19 cellular contexts compared by ENCODE assay signal in genomic region chr1:36562181-36562685, GRCh38.
DNase-seq lines count a peak whose midpoint lies in the region; ATAC-seq, FAIRE-seq and TF ChIP-seq lines count a peak whose summit lies in the region.
"Had no signal": no experiment of that assay in that cellular context is flagged by ENCODE, and none has a peak within 500 bp of the region (broad histone marks: within the 10 kb centered on the region; RNA-seq: fewer than 3 reads in every experiment).

No MANE protein-coding gene starts in this region.

- DNase-seq in right lobe of liver = peak in 2 of 3 donors; percentile 5 to 36
- DNase-seq in HepG2 (ENCODE audit: low spot score) = no peak
- peak; percentile 46 for DNase-seq in islet precursor cell
- peak; percentile 28 for DNase-seq in posterior vena cava (ENCODE audit: low spot score)
- no peak for DNase-seq in SK-N-SH
- no peak for DNase-seq in activated naive CD4-positive, alpha-beta T cell treated with anti-CD3 and anti-CD28 coated beads for 36 hours
- DNase-seq in psoas muscle = no peak
- DNase-seq: KBM-7, MM.1S, NCI-H1048, NCI-H1436 treated with DMSO at 0.1 percent for 48 hours, NCI-H1930, SIG-M5 had no signal

- peaks cover 0 to under 1% (median 0%) of the 10 kb centered on the region in 4 donors for H3K4me1 ChIP-seq in right lobe of liver
- no peaks in the 10 kb centered on the region for H3K4me1 ChIP-seq in HepG2 (ENCODE audit: insufficient read depth, low read length)
- H3K4me1 ChIP-seq in SK-N-SH (ENCODE audit: control insufficient read depth in 1 of 2, insufficient read depth in 2 of 2, low read depth in 1 of 2, low read length in 1 of 2) = no peaks in the 10 kb centered on the region
- no peaks in the 10 kb centered on the region for H3K4me1 ChIP-seq in psoas muscle
- H3K4me1 ChIP-seq: HAP-1 had no signal

- H3K27me3 ChIP-seq in right lobe of liver (no peaks in the 10 kb centered on the region), HepG2 (ENCODE audit: control insufficient read depth in 1 of 2, insufficient read depth in 2 of 2, low read length in 2 of 2) (peaks cover 0 to 30% of the 10 kb centered on the region in 2 experiments; a peak in 4 of 5 replicates), SK-N-SH (ENCODE audit: insufficient read depth) (no peaks in the 10 kb centered on the region; the same call in 1 of the 2 replicates), psoas muscle (ENCODE audit: insufficient read depth in 3 of 3, low read length in 2 of 3) (peaks cover 0 to 5% (median 0%) of the 10 kb centered on the region in 3 donors)

- TF ChIP-seq EP300 in HepG2 (IDR thresholded peaks at IDR 0.05; ENCODE audit: low read depth in 2 of 2, low read length in 2 of 2) = no peak
- no peak for TF ChIP-seq EP300 in HepG2 (CRISPR knock-in tag; IDR thresholded peaks at IDR 0.05; ENCODE audit: borderline replicate concordance)
- no peak for TF ChIP-seq EP300 in SK-N-SH (IDR thresholded peaks at IDR 0.05; ENCODE audit: borderline replicate concordance in 1 of 2, low read depth in 1 of 2, low read length in 1 of 2)

- no peaks in the 10 kb centered on the region for H3K9me3 ChIP-seq in right lobe of liver
- no peaks in the 10 kb centered on the region for H3K9me3 ChIP-seq in HepG2 (ENCODE audit: low read length)
- no peaks in the 10 kb centered on the region for H3K9me3 ChIP-seq in SK-N-SH
- no peaks in the 10 kb centered on the region for H3K9me3 ChIP-seq in psoas muscle
- H3K9me3 ChIP-seq: HAP-1 had no signal

- H3K4me2 ChIP-seq in HepG2 (ENCODE audit: low read depth, low read length) (no peak overlapping the region), SK-N-SH (no peak overlapping the region)

- no peak for FAIRE-seq in HepG2 (lab: Jason Lieb, UNC)
- FAIRE-seq: A204.1, G401.6, GM12892 had no signal

- no peak overlapping the region for H3K27ac Mint-ChIP-seq in activated naive CD4-positive, alpha-beta T cell treated with anti-CD3 and anti-CD28 coated beads for 36 hours

- ATAC-seq in right lobe of liver (no peak), HepG2 (no peak), psoas muscle (no peak)

- WGBS in right lobe of liver (ENCODE audit: insufficient coverage, low coverage, low lambda C conversion rate, missing lambda C conversion rate) = 62% methylated on average over 3 of the region's 3 CpGs
- 6% methylated on average over 3 of the region's 3 CpGs for WGBS in HepG2 (ENCODE audit: low lambda C conversion rate)
- WGBS in SK-N-SH (ENCODE audit: low lambda C conversion rate) = 45% methylated on average over 3 of the region's 3 CpGs
- 58 to 62% (median 61%) methylated on average over 3 of the region's 3 CpGs for WGBS in psoas muscle, 3 donors

- intact Hi-C loops in right lobe of liver (cut with DNase I) = no loop called here
- intact Hi-C loops in HepG2 (cut with micrococcal nuclease; ENCODE audit: unreplicated experiment) = no loop called here
- intact Hi-C loops in posterior vena cava (cut with DNase I) = no loop called here
- intact Hi-C loops in activated naive CD4-positive, alpha-beta T cell treated with anti-CD3 and anti-CD28 coated beads for 36 hours (cut with micrococcal nuclease) = no loop called here
- intact Hi-C loops in psoas muscle (cut with DNase I) = no loop called here

- H4K20me1 ChIP-seq in HepG2 (ENCODE audit: insufficient read depth, low read length) (no peaks in the 10 kb centered on the region), SK-N-SH (ENCODE audit: insufficient read depth) (no peaks in the 10 kb centered on the region)

- H3K9ac ChIP-seq in HepG2 (ENCODE audit: insufficient read depth, low read depth, low read length) (no peak overlapping the region), SK-N-SH (no peak overlapping the region)

- POLR2A ChIA-PET in HepG2 (lab: Yijun Ruan, JAX) (no interaction called here), SK-N-SH (lab: Yijun Ruan, JAX) (no interaction called here)

- no peak for TF ChIP-seq POLR2A in right lobe of liver (IDR thresholded peaks at IDR 0.05)
- no peak for TF ChIP-seq POLR2A in HepG2 (IDR thresholded peaks at IDR 0.05; ENCODE audit: insufficient read depth in 1 of 2, low read depth in 2 of 2, low read length in 2 of 2)

- no peaks in the 10 kb centered on the region for H3K27me3 Mint-ChIP-seq in activated naive CD4-positive, alpha-beta T cell treated with anti-CD3 and anti-CD28 coated beads for 36 hours (ENCODE audit: low read depth)

- no peaks in the 10 kb centered on the region for H3K4me1 Mint-ChIP-seq in activated naive CD4-positive, alpha-beta T cell treated with anti-CD3 and anti-CD28 coated beads for 36 hours (ENCODE audit: low read depth)

- no peaks in the 10 kb centered on the region for H3K9me2 ChIP-seq in SK-N-SH

- no peak for TF ChIP-seq CTCF in right lobe of liver (IDR thresholded peaks at IDR 0.05)
- TF ChIP-seq CTCF in HepG2 (CRISPR knock-in tag; IDR thresholded peaks at IDR 0.05) = no peak
- TF ChIP-seq CTCF in SK-N-SH (IDR thresholded peaks at IDR 0.05) = no peak
- TF ChIP-seq CTCF in psoas muscle (IDR thresholded peaks at IDR 0.05) = no peak

- no peak overlapping the region for H3K4me3 Mint-ChIP-seq in activated naive CD4-positive, alpha-beta T cell treated with anti-CD3 and anti-CD28 coated beads for 36 hours

- TF ChIP-seq RAD21 in HepG2 (CRISPR knock-in tag; IDR thresholded peaks at IDR 0.05) (no peak), SK-N-SH (IDR thresholded peaks at IDR 0.05; ENCODE audit: low read length) (no peak)

- no peak overlapping the region for H3K4me3 ChIP-seq in right lobe of liver
- no peak overlapping the region for H3K4me3 ChIP-seq in HepG2 (replicated peaks in 1 of 3; ENCODE audit: insufficient read depth in 1 of 3, low read depth in 2 of 3, low read length in 3 of 3)
- no peak overlapping the region for H3K4me3 ChIP-seq in SK-N-SH (ENCODE audit: low read depth in 2 of 2, low read length in 1 of 2)
- no peak overlapping the region for H3K4me3 ChIP-seq in psoas muscle
- H3K4me3 ChIP-seq: HAP-1 had no signal

- no peak overlapping the region for H2AFZ ChIP-seq in HepG2 (ENCODE audit: low read length)
- no peak overlapping the region for H2AFZ ChIP-seq in SK-N-SH (ENCODE audit: low read depth)

- H3K27ac ChIP-seq in right lobe of liver (no peak overlapping the region), HepG2 (ENCODE audit: extremely low read length, insufficient read depth, low read length) (no peak overlapping the region), SK-N-SH (ENCODE audit: low read depth in 2 of 2, low read length in 1 of 2) (no peak overlapping the region), psoas muscle (no peak overlapping the region)
- H3K27ac ChIP-seq: C4-2B, RWPE1 had no signal

- H3F3A ChIP-seq in SK-N-SH (replicated peaks; ENCODE audit: insufficient read depth) = no peaks in the 10 kb centered on the region

- H3K79me2 ChIP-seq in HepG2 (ENCODE audit: insufficient read depth, low read length) = no peaks in the 10 kb centered on the region
- no peaks in the 10 kb centered on the region for H3K79me2 ChIP-seq in SK-N-SH (ENCODE audit: insufficient read depth)

- no peaks in the 10 kb centered on the region for H3K9me3 Mint-ChIP-seq in activated naive CD4-positive, alpha-beta T cell treated with anti-CD3 and anti-CD28 coated beads for 36 hours

- H3K36me3 ChIP-seq in right lobe of liver = no peaks in the 10 kb centered on the region
- no peaks in the 10 kb centered on the region for H3K36me3 ChIP-seq in HepG2 (replicated peaks in 1 of 2; ENCODE audit: control insufficient read depth in 1 of 2, insufficient read depth in 2 of 2, low read length in 2 of 2)
- H3K36me3 ChIP-seq in SK-N-SH (replicated peaks in 1 of 2; ENCODE audit: control insufficient read depth in 1 of 2, insufficient read depth in 2 of 2, low read length in 1 of 2) = no peaks in the 10 kb centered on the region
- H3K36me3 ChIP-seq in psoas muscle (ENCODE audit: insufficient read depth in 1 of 2, low read depth in 1 of 2) = no peaks in the 10 kb centered on the region
- H3K36me3 ChIP-seq: HAP-1 had no signal

- no TSS peak for BruUV-seq in HepG2 (replicated peaks; lab: Mats Ljungman, UMichigan)

- CTCF ChIA-PET in HepG2 (lab: Yijun Ruan, JAX; ENCODE audit: low intra/inter-chr PET ratio, low total read pairs) (no interaction called here), SK-N-SH (lab: Yijun Ruan, JAX) (interaction anchor here (4.1 to 4.8 kb wide), 2 partner anchors 9 to 13 kb away, joined by 17 to 31 read pairs; no protein-coding TSS in a partner anchor)
- CTCF ChIA-PET in activated naive CD4-positive, alpha-beta T cell treated with anti-CD3 and anti-CD28 coated beads for 36 hours (lab: Charles Lee) = no interaction called here

- in situ Hi-C loops in HepG2 (cut with HindIII; ENCODE audit: extremely low pct_ligation_motif_present, low pct_unique_long_range_greater_than_20kb) = no loop called here

- no peaks in the 10 kb centered on the region for H3K36me3 Mint-ChIP-seq in activated naive CD4-positive, alpha-beta T cell treated with anti-CD3 and anti-CD28 coated beads for 36 hours (ENCODE audit: low read depth)

TF ChIP-seq in HepG2, 621 proteins besides CTCF, POLR2A, EP300 and RAD21 (continues in another document):
- TF ChIP-seq ZNF614 (CRISPR knock-in tag; IDR thresholded peaks at IDR 0.05; ENCODE audit: borderline replicate concordance) (no peak), ZNF883 (CRISPR knock-in tag; IDR thresholded peaks at IDR 0.05; ENCODE audit: not compliant biosample characterization) (no peak), PHF5A (CRISPR knock-in tag; IDR thresholded peaks at IDR 0.05; ENCODE audit: low read depth, unreplicated experiment) (no peak), NCOA2 (CRISPR knock-in tag; IDR thresholded peaks at IDR 0.05) (no peak), ZNF879 (CRISPR knock-in tag; IDR thresholded peaks at IDR 0.05) (no peak)

TF ChIP-seq in SK-N-SH, 30 proteins besides CTCF, POLR2A, EP300 and RAD21 (continues in another document):
- TF ChIP-seq NFIC (IDR thresholded peaks at IDR 0.05; ENCODE audit: borderline replicate concordance) (no peak), MXI1 (IDR thresholded peaks at IDR 0.05; ENCODE audit: low read depth, low read length) (no peak), NRF1 (IDR thresholded peaks at IDR 0.05; ENCODE audit: low read depth, low read length) (no peak), EZH2phosphoT487 (IDR thresholded peaks at IDR 0.05; ENCODE audit: borderline replicate concordance, low read depth) (no peak), FOSL2 (IDR thresholded peaks at IDR 0.05; ENCODE audit: borderline replicate concordance, low read depth) (no peak), CHD2 (IDR thresholded peaks at IDR 0.05; ENCODE audit: low read length, partially characterized antibody) (no peak), USF1 (IDR thresholded peaks at IDR 0.05; ENCODE audit: borderline replicate concordance, low read depth) (no peak), ELF1 (IDR thresholded peaks at IDR 0.05) (no peak), GABPA (IDR thresholded peaks at IDR 0.05; ENCODE audit: low read depth) (no peak), POLR2AphosphoS5 (IDR thresholded peaks at IDR 0.05; ENCODE audit: low read depth, low read length) (no peak), RFX5 (IDR thresholded peaks at IDR 0.05; ENCODE audit: low read length) (no peak)

Comparison
In these comparisons a context has a peak if more than half of its experiments do, and no peak if none do; other contexts are left out.
1. DNase-seq: peak in right lobe of liver (2 of 3), islet precursor cell (single experiment) and posterior vena cava (single experiment); none in HepG2 (single experiment), SK-N-SH (single experiment), activated naive CD4-positive, alpha-beta T cell treated with anti-CD3 and anti-CD28 coated beads for 36 hours (single experiment) and psoas muscle (0 of 2).